In genomic region chrX:123860506-123860840, GRCh38 we compare ENCODE assay signal across 1 cellular context.
TF ChIP-seq lines count a peak whose summit lies in the region.

No MANE protein-coding gene starts in this region.

TF ChIP-seq in HepG2, 621 proteins besides CTCF, POLR2A, EP300 and RAD21 (continued from another document and continues in another):
- TF ChIP-seq, protein P1, sequence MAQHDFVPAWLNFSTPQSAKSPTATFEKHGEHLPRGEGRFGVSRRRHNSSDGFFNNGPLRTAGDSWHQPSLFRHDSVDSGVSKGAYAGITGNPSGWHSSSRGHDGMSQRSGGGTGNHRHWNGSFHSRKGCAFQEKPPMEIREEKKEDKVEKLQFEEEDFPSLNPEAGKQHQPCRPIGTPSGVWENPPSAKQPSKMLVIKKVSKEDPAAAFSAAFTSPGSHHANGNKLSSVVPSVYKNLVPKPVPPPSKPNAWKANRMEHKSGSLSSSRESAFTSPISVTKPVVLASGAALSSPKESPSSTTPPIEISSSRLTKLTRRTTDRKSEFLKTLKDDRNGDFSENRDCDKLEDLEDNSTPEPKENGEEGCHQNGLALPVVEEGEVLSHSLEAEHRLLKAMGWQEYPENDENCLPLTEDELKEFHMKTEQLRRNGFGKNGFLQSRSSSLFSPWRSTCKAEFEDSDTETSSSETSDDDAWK (CRISPR knock-in tag; IDR thresholded peaks at IDR 0.05), result no peak
- TF ChIP-seq ZNF260 (CRISPR knock-in tag; IDR thresholded peaks at IDR 0.05; ENCODE audit: borderline replicate concordance, low read depth) (no peak), TBX3 (IDR thresholded peaks at IDR 0.05; ENCODE audit: borderline replicate concordance) (no peak), ETV5 (CRISPR knock-in tag; IDR thresholded peaks at IDR 0.05; ENCODE audit: borderline replicate concordance) (peak; percentile 12; the same call in 1 of the 2 replicates), GABPA (IDR thresholded peaks at IDR 0.05; ENCODE audit: low read depth, low read length) (no peak), GABPA (CRISPR knock-in tag; IDR thresholded peaks at IDR 0.05; ENCODE audit: low read depth) (0 out of 2 replicates have a peak, but pooled peaks have one; percentile 55), ZNF30 (CRISPR knock-in tag; IDR thresholded peaks at IDR 0.05) (no peak), SAP130 (CRISPR knock-in tag; IDR thresholded peaks at IDR 0.05; ENCODE audit: low read depth) (peak; percentile 35; the same call in 1 of the 2 replicates), AGO2 (optimal IDR thresholded peaks at IDR 0.05; ENCODE audit: low read depth, low read length) (no peak), ZNF468 (CRISPR knock-in tag; IDR thresholded peaks at IDR 0.05) (no peak), SKI (IDR thresholded peaks at IDR 0.05; ENCODE audit: partially characterized antibody) (no peak), HHEX (CRISPR knock-in tag; IDR thresholded peaks at IDR 0.05) (no peak), FOSL2 (CRISPR knock-in tag; IDR thresholded peaks at IDR 0.05) (no peak), DDIT3 (CRISPR knock-in tag; IDR thresholded peaks at IDR 0.05) (no peak), ELF3 (CRISPR knock-in tag; IDR thresholded peaks at IDR 0.05) (peak; percentile 50; the same call in 1 of the 2 replicates), ZHX2 (IDR thresholded peaks at IDR 0.05; ENCODE audit: low read depth) (no peak), ZHX2 (CRISPR knock-in tag; IDR thresholded peaks at IDR 0.05; ENCODE audit: borderline replicate concordance) (no peak), ZNF629 (CRISPR knock-in tag; conservative IDR thresholded peaks at IDR 0.05) (no peak), NBN (conservative IDR thresholded peaks at IDR 0.05) (no peak), ZNF83 (CRISPR knock-in tag; IDR thresholded peaks at IDR 0.05; ENCODE audit: borderline replicate concordance) (no peak), RNF2 (conservative IDR thresholded peaks at IDR 0.05; ENCODE audit: low read depth) (no peak), KLF11 (CRISPR knock-in tag; IDR thresholded peaks at IDR 0.05) (no peak), HMGXB4 (CRISPR knock-in tag; IDR thresholded peaks at IDR 0.05; ENCODE audit: borderline replicate concordance in 1 of 2, low read depth in 1 of 2) (peak; percentile 3 to 4; a peak in 1 of 4 replicates), MTA1 (CRISPR knock-in tag; IDR thresholded peaks at IDR 0.05; ENCODE audit: borderline replicate concordance) (no peak), YY1 (IDR thresholded peaks at IDR 0.05; ENCODE audit: insufficient read depth, insufficient replicate concordance, low read depth, low read length) (no peak), KDM6A (CRISPR knock-in tag; IDR thresholded peaks at IDR 0.05; ENCODE audit: low read depth) (no peak)
- TF ChIP-seq, protein P2, sequence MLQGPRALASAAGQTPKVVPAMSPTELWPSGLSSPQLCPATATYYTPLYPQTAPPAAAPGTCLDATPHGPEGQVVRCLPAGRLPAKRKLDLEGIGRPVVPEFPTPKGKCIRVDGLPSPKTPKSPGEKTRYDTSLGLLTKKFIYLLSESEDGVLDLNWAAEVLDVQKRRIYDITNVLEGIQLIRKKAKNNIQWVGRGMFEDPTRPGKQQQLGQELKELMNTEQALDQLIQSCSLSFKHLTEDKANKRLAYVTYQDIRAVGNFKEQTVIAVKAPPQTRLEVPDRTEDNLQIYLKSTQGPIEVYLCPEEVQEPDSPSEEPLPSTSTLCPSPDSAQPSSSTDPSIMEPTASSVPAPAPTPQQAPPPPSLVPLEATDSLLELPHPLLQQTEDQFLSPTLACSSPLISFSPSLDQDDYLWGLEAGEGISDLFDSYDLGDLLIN (CRISPR knock-in tag; IDR thresholded peaks at IDR 0.05; ENCODE audit: borderline replicate concordance), result no peak
- TF ChIP-seq, protein P3, sequence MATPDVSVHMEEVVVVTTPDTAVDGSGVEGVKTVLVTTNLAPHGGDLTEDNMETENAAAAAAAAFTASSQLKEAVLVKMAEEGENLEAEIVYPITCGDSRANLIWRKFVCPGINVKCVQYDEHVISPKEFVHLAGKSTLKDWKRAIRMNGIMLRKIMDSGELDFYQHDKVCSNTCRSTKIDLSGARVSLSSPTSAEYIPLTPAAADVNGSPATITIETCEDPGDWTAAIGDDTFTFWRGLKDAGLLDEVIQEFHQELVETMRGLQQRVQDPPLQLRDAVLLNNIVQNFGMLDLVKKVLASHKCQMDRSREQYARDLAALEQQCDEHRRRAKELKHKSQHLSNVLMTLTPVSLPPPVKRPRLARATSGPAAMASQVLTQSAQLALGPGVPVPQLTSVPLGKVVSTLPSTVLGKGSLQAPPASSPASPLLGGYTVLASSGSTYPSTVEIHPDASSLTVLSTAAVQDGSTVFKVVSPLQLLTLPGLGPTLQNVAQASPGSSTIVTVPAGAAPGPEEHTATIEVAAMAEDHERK (CRISPR knock-in tag; IDR thresholded peaks at IDR 0.05; ENCODE audit: low read depth), result no peak
- TF ChIP-seq, protein P4, sequence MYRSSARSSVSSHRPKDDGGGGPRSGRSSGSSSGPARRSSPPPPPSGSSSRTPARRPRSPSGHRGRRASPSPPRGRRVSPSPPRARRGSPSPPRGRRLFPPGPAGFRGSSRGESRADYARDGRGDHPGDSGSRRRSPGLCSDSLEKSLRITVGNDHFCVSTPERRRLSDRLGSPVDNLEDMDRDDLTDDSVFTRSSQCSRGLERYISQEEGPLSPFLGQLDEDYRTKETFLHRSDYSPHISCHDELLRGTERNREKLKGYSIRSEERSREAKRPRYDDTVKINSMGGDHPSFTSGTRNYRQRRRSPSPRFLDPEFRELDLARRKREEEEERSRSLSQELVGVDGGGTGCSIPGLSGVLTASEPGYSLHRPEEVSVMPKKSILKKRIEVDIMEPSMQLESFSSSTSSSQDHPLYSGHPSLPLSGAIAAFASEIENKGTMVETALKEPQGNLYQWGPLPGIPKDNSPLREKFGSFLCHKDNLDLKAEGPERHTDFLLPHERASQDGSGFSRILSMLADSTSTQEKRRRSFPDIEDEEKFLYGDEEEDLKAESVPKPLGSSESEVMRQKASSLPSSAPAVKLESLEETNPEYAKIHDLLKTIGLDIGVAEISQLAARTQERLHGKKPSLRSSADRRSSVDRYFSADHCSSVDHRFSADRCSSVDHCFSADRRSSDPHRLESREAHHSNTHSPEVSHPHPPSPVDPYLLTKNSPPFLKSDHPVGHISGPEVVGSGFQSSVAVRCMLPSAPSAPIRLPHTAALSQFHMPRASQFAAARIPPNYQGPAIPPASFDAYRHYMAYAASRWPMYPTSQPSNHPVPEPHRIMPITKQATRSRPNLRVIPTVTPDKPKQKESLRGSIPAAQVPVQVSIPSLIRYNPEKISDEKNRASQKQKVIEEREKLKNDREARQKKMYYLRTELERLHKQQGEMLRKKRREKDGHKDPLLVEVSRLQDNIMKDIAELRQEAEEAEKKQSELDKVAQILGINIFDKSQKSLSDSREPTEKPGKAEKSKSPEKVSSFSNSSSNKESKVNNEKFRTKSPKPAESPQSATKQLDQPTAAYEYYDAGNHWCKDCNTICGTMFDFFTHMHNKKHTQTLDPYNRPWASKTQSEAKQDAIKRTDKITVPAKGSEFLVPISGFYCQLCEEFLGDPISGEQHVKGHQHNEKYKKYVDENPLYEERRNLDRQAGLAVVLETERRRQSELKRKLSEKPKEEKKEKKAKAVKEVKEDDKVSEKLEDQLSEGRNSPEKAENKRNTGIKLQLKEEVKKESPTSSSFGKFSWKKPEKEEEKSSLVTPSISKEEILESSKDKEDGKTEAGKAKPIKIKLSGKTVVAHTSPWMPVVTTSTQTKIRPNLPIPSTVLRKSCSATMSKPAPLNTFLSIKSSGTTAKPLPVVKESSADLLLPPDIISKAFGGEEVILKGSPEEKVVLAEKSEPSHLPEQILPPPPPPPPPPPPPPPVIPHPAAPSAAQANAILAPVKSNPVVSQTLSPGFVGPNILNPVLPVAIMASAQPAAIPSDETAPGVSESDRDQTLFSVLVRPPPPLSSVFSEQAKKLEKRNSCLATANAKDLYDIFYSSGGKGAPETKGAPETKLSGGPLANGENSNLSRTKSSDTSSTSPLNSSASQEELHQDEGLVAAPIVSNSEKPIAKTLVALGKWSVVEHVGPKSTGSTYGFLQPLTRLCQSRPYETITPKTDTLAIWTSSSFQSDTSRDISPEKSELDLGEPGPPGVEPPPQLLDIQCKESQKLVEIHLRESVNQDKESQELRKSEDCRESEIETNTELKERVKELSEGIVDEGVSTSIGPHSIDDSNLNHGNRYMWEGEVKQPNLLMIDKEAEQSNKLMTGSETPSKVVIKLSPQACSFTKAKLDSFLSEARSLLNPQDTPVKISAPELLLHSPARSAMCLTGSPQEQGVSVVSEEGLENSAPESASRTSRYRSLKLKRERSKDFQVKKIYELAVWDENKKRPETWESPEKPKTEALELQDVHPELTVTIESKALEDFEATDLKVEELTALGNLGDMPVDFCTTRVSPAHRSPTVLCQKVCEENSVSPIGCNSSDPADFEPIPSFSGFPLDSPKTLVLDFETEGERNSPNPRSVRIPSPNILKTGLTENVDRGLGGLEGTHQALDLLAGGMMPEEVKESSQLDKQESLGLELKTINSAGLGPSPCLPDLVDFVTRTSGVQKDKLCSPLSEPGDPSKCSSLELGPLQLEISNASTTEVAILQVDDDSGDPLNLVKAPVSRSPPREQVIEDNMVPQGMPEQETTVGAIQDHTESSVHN (CRISPR knock-in tag; IDR thresholded peaks at IDR 0.05), result no peak
- TF ChIP-seq, protein P5, sequence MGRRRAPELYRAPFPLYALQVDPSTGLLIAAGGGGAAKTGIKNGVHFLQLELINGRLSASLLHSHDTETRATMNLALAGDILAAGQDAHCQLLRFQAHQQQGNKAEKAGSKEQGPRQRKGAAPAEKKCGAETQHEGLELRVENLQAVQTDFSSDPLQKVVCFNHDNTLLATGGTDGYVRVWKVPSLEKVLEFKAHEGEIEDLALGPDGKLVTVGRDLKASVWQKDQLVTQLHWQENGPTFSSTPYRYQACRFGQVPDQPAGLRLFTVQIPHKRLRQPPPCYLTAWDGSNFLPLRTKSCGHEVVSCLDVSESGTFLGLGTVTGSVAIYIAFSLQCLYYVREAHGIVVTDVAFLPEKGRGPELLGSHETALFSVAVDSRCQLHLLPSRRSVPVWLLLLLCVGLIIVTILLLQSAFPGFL (CRISPR knock-in tag; IDR thresholded peaks at IDR 0.05), result no peak
- TF ChIP-seq, protein P6, sequence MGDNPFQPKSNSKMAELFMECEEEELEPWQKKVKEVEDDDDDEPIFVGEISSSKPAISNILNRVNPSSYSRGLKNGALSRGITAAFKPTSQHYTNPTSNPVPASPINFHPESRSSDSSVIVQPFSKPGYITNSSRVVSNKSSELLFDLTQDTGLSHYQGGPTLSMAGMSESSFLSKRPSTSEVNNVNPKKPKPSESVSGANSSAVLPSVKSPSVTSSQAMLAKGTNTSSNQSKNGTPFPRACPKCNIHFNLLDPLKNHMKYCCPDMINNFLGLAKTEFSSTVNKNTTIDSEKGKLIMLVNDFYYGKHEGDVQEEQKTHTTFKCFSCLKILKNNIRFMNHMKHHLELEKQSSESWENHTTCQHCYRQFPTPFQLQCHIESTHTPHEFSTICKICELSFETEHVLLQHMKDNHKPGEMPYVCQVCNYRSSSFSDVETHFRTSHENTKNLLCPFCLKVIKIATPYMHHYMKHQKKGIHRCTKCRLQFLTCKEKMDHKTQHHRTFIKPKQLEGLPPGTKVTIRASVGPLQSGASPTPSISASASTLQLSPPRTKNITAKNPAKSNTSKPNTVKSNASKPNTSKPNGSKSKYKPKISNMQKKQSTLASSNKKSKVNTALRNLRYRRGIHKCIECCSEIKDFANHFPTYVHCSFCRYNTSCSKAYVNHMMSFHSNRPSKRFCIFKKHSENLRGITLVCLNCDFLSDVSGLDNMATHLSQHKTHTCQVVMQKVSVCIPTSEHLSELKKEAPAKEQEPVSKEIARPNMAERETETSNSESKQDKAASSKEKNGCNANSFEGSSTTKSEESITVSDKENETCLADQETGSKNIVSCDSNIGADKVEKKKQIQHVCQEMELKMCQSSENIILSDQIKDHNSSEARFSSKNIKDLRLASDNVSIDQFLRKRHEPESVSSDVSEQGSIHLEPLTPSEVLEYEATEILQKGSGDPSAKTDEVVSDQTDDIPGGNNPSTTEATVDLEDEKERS (CRISPR knock-in tag; IDR thresholded peaks at IDR 0.05), result no peak
